12 cellular contexts compared by ENCODE assay signal in genomic region chr2:201219328-201220096, GRCh38. TPM values are rescaled to one million over a fixed set of nuclear protein-coding genes. Genes with fewer than 3 reads are reported as not detected.
DNase-seq lines count a peak whose midpoint lies in the region; ATAC-seq and TF ChIP-seq lines count a peak whose summit lies in the region.
"Had no signal": no experiment of that assay in that cellular context is flagged by ENCODE, and none has a peak within 500 bp of the region (broad histone marks: within the 10 kb centered on the region; RNA-seq: fewer than 3 reads in every experiment).

No MANE protein-coding gene starts in this region.

- peaks cover 0 to 24% (median 0%) of the 10 kb centered on the region in 4 donors for H3K4me1 ChIP-seq in Peyer's patch
- peaks cover 17% of the 10 kb centered on the region for H3K4me1 ChIP-seq in iPS-18a (ENCODE audit: control insufficient read depth, low read depth, low read length)

- H3K36me3 Mint-ChIP-seq in activated naive CD4-positive, alpha-beta T cell treated with anti-CD3 and anti-CD28 coated beads for 36 hours (ENCODE audit: low read depth) = peaks cover 15% of the 10 kb centered on the region

- no peak for TF ChIP-seq POLR2A in Peyer's patch (IDR thresholded peaks at IDR 0.05)

- CTCF ChIA-PET in activated naive CD4-positive, alpha-beta T cell treated with anti-CD3 and anti-CD28 coated beads for 36 hours (lab: Charles Lee) = interaction anchor here (3.1 to 7.5 kb wide), 2 partner anchors 13 to 37 kb away, joined by 15 to 69 read pairs; partner anchors contain the start of gene CASP10

- H3K9me3 ChIP-seq in Peyer's patch = no peaks in the 10 kb centered on the region
- no peaks in the 10 kb centered on the region for H3K9me3 ChIP-seq in iPS-18a (ENCODE audit: control insufficient read depth, low read depth, low read length)

- no peak overlapping the region for H3K4me3 ChIP-seq in Peyer's patch
- H3K4me3 ChIP-seq in iPS-18a (ENCODE audit: low read length) = peak overlapping the region; percentile 29

- no peak overlapping the region for H3K4me3 Mint-ChIP-seq in activated naive CD4-positive, alpha-beta T cell treated with anti-CD3 and anti-CD28 coated beads for 36 hours
- peak overlapping the region; percentile 9 to 30 for H3K4me3 Mint-ChIP-seq in stimulated activated naive CD8-positive, alpha-beta T cell treated with anti-CD3 and anti-CD28 coated beads, Interleukin-15, amount 100 ng/mL, for 72 hours

- no peak for TF ChIP-seq CTCF in Peyer's patch (IDR thresholded peaks at IDR 0.05)

- peak overlapping the region; percentile 74 for H3K27ac Mint-ChIP-seq in activated naive CD4-positive, alpha-beta T cell treated with anti-CD3 and anti-CD28 coated beads for 36 hours
- H3K27ac Mint-ChIP-seq in stimulated activated naive CD8-positive, alpha-beta T cell treated with anti-CD3 and anti-CD28 coated beads, Interleukin-15, amount 100 ng/mL, for 72 hours = peak overlapping the region; percentile 11 to 77

- peaks cover 56% of the 10 kb centered on the region for H3K4me1 Mint-ChIP-seq in activated naive CD4-positive, alpha-beta T cell treated with anti-CD3 and anti-CD28 coated beads for 36 hours (ENCODE audit: low read depth)
- H3K4me1 Mint-ChIP-seq in stimulated activated naive CD8-positive, alpha-beta T cell treated with anti-CD3 and anti-CD28 coated beads, Interleukin-15, amount 100 ng/mL, for 72 hours = peaks cover 73% of the 10 kb centered on the region

- H3K9ac ChIP-seq in iPS-18a (ENCODE audit: low read length) = no peak overlapping the region

- intact Hi-C loops in activated naive CD4-positive, alpha-beta T cell treated with anti-CD3 and anti-CD28 coated beads for 36 hours (cut with micrococcal nuclease) = loop anchor here (1.0 kb wide), 1 partner anchor 11 kb away; no protein-coding TSS in a partner anchor

- ATAC-seq in stimulated activated naive CD8-positive, alpha-beta T cell treated with anti-CD3 and anti-CD28 coated beads, Interleukin-15, amount 100 ng/mL, for 72 hours = no peak
- ATAC-seq: sciatic nerve had no signal

- H3K27ac ChIP-seq in Peyer's patch (peak overlapping the region in 3 of 4 donors; percentile 52 to 89 (median 74)), iPS-18a (ENCODE audit: low read length) (no peak overlapping the region), substantia nigra (ENCODE audit: low read depth, low read length, poor library complexity, severe bottlenecking) (no peak overlapping the region)

- no peaks in the 10 kb centered on the region for H3K27me3 ChIP-seq in Peyer's patch
- H3K27me3 ChIP-seq in iPS-18a (ENCODE audit: control insufficient read depth, insufficient read depth, low read length) = no peaks in the 10 kb centered on the region

- no peak for DNase-seq in activated naive CD4-positive, alpha-beta T cell treated with anti-CD3 and anti-CD28 coated beads for 36 hours
- no peak for DNase-seq in activated naive CD4-positive, alpha-beta T cell treated with anti-CD3 and anti-CD28 coated beads, Interleukin-2, amount 50 U/mL, for 16 hours
- DNase-seq in Peyer's patch (peak in 2 of 3 donors; percentile 52 to 78), NCI-H2171 treated with DMSO at 0.1 percent for 48 hours (lab: John Stamatoyannopoulos, UW) (no peak), NK-92 (lab: John Stamatoyannopoulos, UW; ENCODE audit: unreplicated experiment) (no peak), substantia nigra (lab: John Stamatoyannopoulos, UW) (no peak)
- DNase-seq in stimulated activated naive CD8-positive, alpha-beta T cell treated with anti-CD3 and anti-CD28 coated beads, Interleukin-15, amount 100 ng/mL, for 72 hours = no peak
- DNase-seq: hippocampal formation, NCI-H2107, trophoblast cell had no signal

- no peaks in the 10 kb centered on the region for H3K9me3 Mint-ChIP-seq in activated naive CD4-positive, alpha-beta T cell treated with anti-CD3 and anti-CD28 coated beads for 36 hours
- no peaks in the 10 kb centered on the region for H3K9me3 Mint-ChIP-seq in stimulated activated naive CD8-positive, alpha-beta T cell treated with anti-CD3 and anti-CD28 coated beads, Interleukin-15, amount 100 ng/mL, for 72 hours

- no peaks in the 10 kb centered on the region for H3K27me3 Mint-ChIP-seq in activated naive CD4-positive, alpha-beta T cell treated with anti-CD3 and anti-CD28 coated beads for 36 hours (ENCODE audit: low read depth)
- no peaks in the 10 kb centered on the region for H3K27me3 Mint-ChIP-seq in stimulated activated naive CD8-positive, alpha-beta T cell treated with anti-CD3 and anti-CD28 coated beads, Interleukin-15, amount 100 ng/mL, for 72 hours

- H3K36me3 ChIP-seq in Peyer's patch = peaks cover 0 to 20% (median 0%) of the 10 kb centered on the region in 3 donors
- H3K36me3 ChIP-seq in iPS-18a (ENCODE audit: control insufficient read depth, low read depth, low read length) = no peaks in the 10 kb centered on the region

RNA-seq across cellular contexts. Expression of gene CASP10, which starts 36.6 kb away (rescaled TPM):
- total RNA-seq in activated naive CD4-positive, alpha-beta T cell treated with anti-CD3 and anti-CD28 coated beads for 36 hours = 10 to 100 TPM; 22.0 to 22.1 TPM
- 10 to 100 TPM; 38.2 to 71.1 (median 46.2) TPM for total RNA-seq in Peyer's patch

RNA-seq across cellular contexts. Expression of gene CASP8, which starts 40.8 kb away (rescaled TPM):
- 10 to 100 TPM; 37.0 to 39.8 TPM for total RNA-seq in activated naive CD4-positive, alpha-beta T cell treated with anti-CD3 and anti-CD28 coated beads for 36 hours
- 100 to 1,000 TPM in 1 of 4 donors, 10 to 100 TPM in 3; 32.0 to 262 (median 42.8) TPM for total RNA-seq in Peyer's patch

Comparison
In these comparisons a context has a peak if more than half of its experiments do, and no peak if none do; other contexts are left out.
1. DNase-seq: peak in Peyer's patch (2 of 3); none in activated naive CD4-positive, alpha-beta T cell treated with anti-CD3 and anti-CD28 coated beads for 36 hours (single experiment), activated naive CD4-positive, alpha-beta T cell treated with anti-CD3 and anti-CD28 coated beads, Interleukin-2, amount 50 U/mL, for 16 hours (single experiment), stimulated activated naive CD8-positive, alpha-beta T cell treated with anti-CD3 and anti-CD28 coated beads, Interleukin-15, amount 100 ng/mL, for 72 hours (0 of 2), NCI-H2171 treated with DMSO at 0.1 percent for 48 hours (single experiment), NK-92 (single experiment) and substantia nigra (0 of 49).
2. H3K27ac ChIP-seq: peak in Peyer's patch (3 of 4); none in iPS-18a (single experiment) and substantia nigra (single experiment).